In the genomic region with DNA sequence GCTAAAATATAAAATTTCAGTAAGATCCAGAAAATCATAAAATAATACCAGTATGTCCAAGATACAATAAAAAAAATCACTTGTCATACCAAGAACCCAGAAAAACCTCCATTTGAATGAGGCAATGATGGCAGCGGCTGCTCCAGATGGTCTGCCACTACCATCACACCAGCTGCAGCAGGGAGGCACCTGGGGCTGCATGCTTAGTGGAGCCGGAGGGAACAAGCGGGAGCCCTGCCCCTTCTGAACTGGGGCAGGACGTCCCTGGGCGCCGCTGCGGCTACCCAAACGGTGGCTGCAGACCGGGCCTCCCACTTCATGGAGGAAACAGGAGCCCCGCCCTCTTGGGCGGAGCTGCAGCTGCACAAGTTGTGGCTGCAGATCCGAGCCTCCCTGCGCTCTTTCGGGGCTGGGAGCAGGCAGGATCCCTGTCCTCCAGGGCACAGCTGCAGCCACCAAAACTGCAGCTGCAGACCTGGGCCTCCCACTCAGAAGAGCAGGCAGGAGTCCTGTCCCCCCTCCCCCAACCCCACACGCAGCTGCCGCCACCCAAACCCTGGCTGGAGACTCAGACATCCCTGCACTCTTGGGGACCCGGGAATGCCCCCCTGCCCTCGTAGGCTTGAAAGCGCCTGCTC, we compare ENCODE assay signal across 8 cellular contexts.
A peak's percentile ranks its signal among the peaks of the same experiment; 100 is the strongest.
DNase-seq lines count a peak whose midpoint lies in the region; ATAC-seq lines count a peak whose summit lies in the region.

No MANE protein-coding gene starts in this region.

- peak; percentile 6 for DNase-seq in NK-92 treated with Interleukin-12 subunit alpha and Interleukin-12 subunit beta, amount 100 ng/mL, for 24 hours (lab: John Stamatoyannopoulos, UW)
- DNase-seq in NK-92 (lab: John Stamatoyannopoulos, UW; ENCODE audit: unreplicated experiment): no peak
- peak; percentile 53 for DNase-seq in NCI-H446 treated with DMSO at 0.1 percent for 48 hours (lab: John Stamatoyannopoulos, UW)
- DNase-seq in activated CD4-positive, alpha-beta T cell treated with anti-CD3 and anti-CD28 coated beads, Interleukin-2, amount 50 U/mL, for 4 hours: peak; percentile 36 to 40
- peak; percentile 36 for DNase-seq in effector CD8-positive, alpha-beta T cell (lab: John Stamatoyannopoulos, UW)
- DNase-seq in midbrain (lab: John Stamatoyannopoulos, UW): peak; percentile 22
- DNase-seq in stimulated activated CD8-positive, alpha-beta memory T cell treated with anti-CD3 and anti-CD28 coated beads, Interleukin-2, amount 100 ng/mL, for 48 hours (ENCODE audit: low read depth in 2 of 2): peak; percentile 45 to 61

- ATAC-seq in HG03097 (IDR thresholded peaks at IDR 0.05; ENCODE audit: low FRiP score, unreplicated experiment): peak; percentile 76
